Comparison of ENCODE assay signal across 1 cellular context in genomic region chr4:27490315-27490714, GRCh38.
TF ChIP-seq lines count a peak whose summit lies in the region.

No MANE protein-coding gene starts in this region.

TF ChIP-seq in GM23338, 12 proteins besides CTCF, POLR2A, EP300 and RAD21 (continued from another document):
- TF ChIP-seq ZNF462 (CRISPR knock-in tag; IDR thresholded peaks at IDR 0.05) (no peak), EZH2 (IDR thresholded peaks at IDR 0.05; ENCODE audit: low read depth, unreplicated experiment) (no peak), CREB1 (CRISPR knock-in tag; IDR thresholded peaks at IDR 0.05; ENCODE audit: low read depth) (no peak), ETS1 (IDR thresholded peaks at IDR 0.05) (no peak), NANOG (IDR thresholded peaks at IDR 0.05; ENCODE audit: borderline replicate concordance) (no peak), POLR2AphosphoS5 (IDR thresholded peaks at IDR 0.05; ENCODE audit: low read depth) (no peak), EZH2phosphoT487 (IDR thresholded peaks at IDR 0.05; ENCODE audit: unreplicated experiment) (no peak), ZNF331 (CRISPR knock-in tag; IDR thresholded peaks at IDR 0.05; ENCODE audit: low read depth) (no peak)
